ENCODE assay signal across 1 cellular context in genomic region chr6:37048851-37049734, GRCh38.
TF ChIP-seq lines count a peak whose summit lies in the region.

No MANE protein-coding gene starts in this region.

TF ChIP-seq in K562, 482 proteins besides CTCF, POLR2A, EP300 and RAD21 (continued from another document and continues in another):
- TF ChIP-seq HINFP (tag; conservative IDR thresholded peaks at IDR 0.05; ENCODE audit: low read depth) (no peak), NEUROD1 (IDR thresholded peaks at IDR 0.05; ENCODE audit: borderline replicate concordance, low read depth, low read length, partially characterized antibody) (peak; percentile 5), HES1 (IDR thresholded peaks at IDR 0.05; ENCODE audit: low read depth) (no peak), CEBPG (CRISPR knock-in tag; IDR thresholded peaks at IDR 0.05) (peak; percentile 58), CEBPG (tag; conservative IDR thresholded peaks at IDR 0.05 in 1 of 2, IDR thresholded peaks at IDR 0.05 in 1 of 2) (peak in 1 of 2 experiments; percentile 46; a peak in 2 of 4 replicates), ZNF347 (CRISPR knock-in tag; IDR thresholded peaks at IDR 0.05; ENCODE audit: low read depth) (no peak), AFF1 (IDR thresholded peaks at IDR 0.05; ENCODE audit: low read depth in 1 of 2, partially characterized antibody in 2 of 2) (peak in 1 of 2 experiments; percentile 19), NR2F6 (CRISPR knock-in tag; IDR thresholded peaks at IDR 0.05) (no peak), ZNF707 (CRISPR knock-in tag; conservative IDR thresholded peaks at IDR 0.05) (no peak), ZNF717 (CRISPR knock-in tag; IDR thresholded peaks at IDR 0.05) (no peak), ZNF76 (CRISPR knock-in tag; IDR thresholded peaks at IDR 0.05; ENCODE audit: borderline replicate concordance) (0 out of 2 replicates have a peak, but pooled peaks have one; percentile 73), PTTG1 (tag; IDR thresholded peaks at IDR 0.05; ENCODE audit: low read depth) (peak; percentile 61; the same call in 1 of the 2 replicates), DMBX1 (CRISPR knock-in tag; IDR thresholded peaks at IDR 0.05; ENCODE audit: borderline replicate concordance) (peak; percentile 89), ELK3 (CRISPR knock-in tag; IDR thresholded peaks at IDR 0.05) (no peak), REST (CRISPR knock-in tag; IDR thresholded peaks at IDR 0.05; ENCODE audit: low read depth) (0 out of 2 replicates have a peak, but pooled peaks have one; percentile 27), MGA (IDR thresholded peaks at IDR 0.05) (peak; percentile 61), PPARD (CRISPR knock-in tag; IDR thresholded peaks at IDR 0.05) (no peak), NKRF (IDR thresholded peaks at IDR 0.05; ENCODE audit: borderline replicate concordance) (no peak; the same call in 1 of the 2 replicates), CBFA2T2 (conservative IDR thresholded peaks at IDR 0.05) (peak; percentile 68), HNRNPUL1 (IDR thresholded peaks at IDR 0.05; ENCODE audit: low read length) (no peak), ZNF586 (CRISPR knock-in tag; conservative IDR thresholded peaks at IDR 0.05) (no peak), ZBTB26 (CRISPR knock-in tag; IDR thresholded peaks at IDR 0.05) (no peak), SRF (CRISPR knock-in tag; IDR thresholded peaks at IDR 0.05) (peak in 1 of 2 experiments; percentile 79; a peak in 1 of 4 replicates)
